ENCODE assay signal across 11 cellular contexts in genomic region chr4:2280531-2281300, GRCh38. TPM values are rescaled to one million over a fixed set of nuclear protein-coding genes. Genes with fewer than 3 reads are reported as not detected.
DNase-seq lines count a peak whose midpoint lies in the region; ATAC-seq and TF ChIP-seq lines count a peak whose summit lies in the region.
"Had no signal": no experiment of that assay in that cellular context is flagged by ENCODE, and none has a peak within 500 bp of the region (broad histone marks: within the 10 kb centered on the region; RNA-seq: fewer than 3 reads in every experiment).

No MANE protein-coding gene starts in this region.

- no CpG with 5 or more reads among the region's 13 CpGs for WGBS in mesendoderm (ENCODE audit: extremely low coverage, insufficient coverage, low lambda C conversion rate)

- H3K79me1 ChIP-seq in mesendoderm (ENCODE audit: low read length), result no peaks in the 10 kb centered on the region

- H3K4me3 ChIP-seq in mesendoderm (ENCODE audit: low read length) (no peak overlapping the region), tibial artery (no peak overlapping the region)
- H3K4me3 ChIP-seq: cardiac muscle cell, thoracic aorta had no signal

- H3K9ac ChIP-seq in mesendoderm (ENCODE audit: low read length), result no peak overlapping the region

- peak overlapping the region; percentile 44 for H3K4me3 Mint-ChIP-seq in activated T-helper 17 cell treated with anti-CD3 and anti-CD28 coated beads, Interleukin-2, amount 50 U/mL, for 72 hours

- H3K4me1 ChIP-seq in mesendoderm (ENCODE audit: control insufficient read depth, low read depth, low read length) (no peaks in the 10 kb centered on the region), tibial artery (no peaks in the 10 kb centered on the region)

- no peaks in the 10 kb centered on the region for H3K79me2 ChIP-seq in mesendoderm (ENCODE audit: control insufficient read depth, insufficient read depth, low read length)

- H3K9me3 Mint-ChIP-seq in activated T-helper 17 cell treated with anti-CD3 and anti-CD28 coated beads, Interleukin-2, amount 50 U/mL, for 72 hours, result no peaks in the 10 kb centered on the region

- no peak overlapping the region for H3K56ac ChIP-seq in mesendoderm (ENCODE audit: low read length)

- H3K18ac ChIP-seq in mesendoderm (ENCODE audit: low read length), result no peak overlapping the region

- no peak overlapping the region for H2AK5ac ChIP-seq in mesendoderm (ENCODE audit: low read length)

- peak; percentile 1 for DNase-seq in CD1c-positive myeloid dendritic cell (ENCODE audit: extremely low spot score)
- peak; percentile 15 for DNase-seq in EH (ENCODE audit: low read depth)
- peak; percentile 19 for DNase-seq in midbrain (lab: John Stamatoyannopoulos, UW)
- no peak for DNase-seq in cerebellar nuclear complex (lab: John Stamatoyannopoulos, UW)
- no peak for DNase-seq in mesendoderm
- no peak for DNase-seq in tibial artery

- peaks cover 30% of the 10 kb centered on the region for H3K4me1 Mint-ChIP-seq in activated T-helper 17 cell treated with anti-CD3 and anti-CD28 coated beads, Interleukin-2, amount 50 U/mL, for 72 hours

- H3K27me3 ChIP-seq in mesendoderm (ENCODE audit: insufficient read depth, low read length, poor library complexity) (no peaks in the 10 kb centered on the region), tibial artery (no peaks in the 10 kb centered on the region)
- H3K27me3 ChIP-seq: cardiac muscle cell had no signal

- no peak overlapping the region for H4K8ac ChIP-seq in mesendoderm (ENCODE audit: low read depth, low read length)

- no peak overlapping the region for H3K4ac ChIP-seq in mesendoderm (ENCODE audit: low read depth, low read length)

- no peak overlapping the region for H2BK5ac ChIP-seq in mesendoderm (ENCODE audit: low read length)

- H3K4me2 ChIP-seq in mesendoderm (ENCODE audit: low read length), result no peak overlapping the region

- no peaks in the 10 kb centered on the region for H3K36me3 Mint-ChIP-seq in activated T-helper 17 cell treated with anti-CD3 and anti-CD28 coated beads, Interleukin-2, amount 50 U/mL, for 72 hours (ENCODE audit: low read depth)

- H3K27ac Mint-ChIP-seq in activated T-helper 17 cell treated with anti-CD3 and anti-CD28 coated beads, Interleukin-2, amount 50 U/mL, for 72 hours, result peak overlapping the region; percentile 60

- TF ChIP-seq CTCF in tibial artery (IDR thresholded peaks at IDR 0.05), result no peak

- no peak overlapping the region for H2BK120ac ChIP-seq in mesendoderm (ENCODE audit: low read depth, low read length)

- H3K27me3 Mint-ChIP-seq in activated T-helper 17 cell treated with anti-CD3 and anti-CD28 coated beads, Interleukin-2, amount 50 U/mL, for 72 hours, result no peaks in the 10 kb centered on the region

- ATAC-seq in activated T-helper 17 cell treated with anti-CD3 and anti-CD28 coated beads, Interleukin-2, amount 50 U/mL, for 72 hours (replicated peaks), result no peak
- no peak for ATAC-seq in HG03108 (IDR thresholded peaks at IDR 0.05; ENCODE audit: unreplicated experiment)
- ATAC-seq: Panc1 had no signal

- no peak overlapping the region for H3K27ac ChIP-seq in mesendoderm (ENCODE audit: low read depth, low read length)
- H3K27ac ChIP-seq in tibial artery, result no peak overlapping the region
- H3K27ac ChIP-seq: cardiac muscle cell, thoracic aorta had no signal

- H3K9me3 ChIP-seq in tibial artery, result no peaks in the 10 kb centered on the region
- H3K9me3 ChIP-seq: thoracic aorta had no signal

- H2BK15ac ChIP-seq in mesendoderm (replicated peaks; ENCODE audit: low read depth), result no peak overlapping the region

- H3K36me3 ChIP-seq in mesendoderm (ENCODE audit: control insufficient read depth, insufficient read depth, low read length) (no peaks in the 10 kb centered on the region), tibial artery (no peaks in the 10 kb centered on the region)
- H3K36me3 ChIP-seq: cardiac muscle cell, thoracic aorta had no signal

- no peak overlapping the region for H3K23ac ChIP-seq in mesendoderm (ENCODE audit: low read length)

- intact Hi-C loops in tibial artery (cut with DNase I; ENCODE audit: low total_unique reads), result no loop called here

- H4K5ac ChIP-seq in mesendoderm (ENCODE audit: low read length), result no peak overlapping the region

RNA-seq across cellular contexts. Expression of gene MXD4, which starts 18.8 kb away (rescaled TPM):
- total RNA-seq in activated T-helper 17 cell treated with anti-CD3 and anti-CD28 coated beads, Interleukin-2, amount 50 U/mL, for 72 hours, result 1 to 10 TPM; 6.1 to 7.7 TPM
- 10.1 TPM for polyA plus RNA-seq in mesendoderm (2013, experiment 1 of 2)
- 10.8 TPM for polyA plus RNA-seq in mesendoderm (2013, experiment 2 of 2)

RNA-seq across cellular contexts. Expression of gene HAUS3, which starts 38.8 kb away (rescaled TPM):
- total RNA-seq in activated T-helper 17 cell treated with anti-CD3 and anti-CD28 coated beads, Interleukin-2, amount 50 U/mL, for 72 hours, result 10 to 100 TPM; 27.1 to 28.0 TPM
- polyA plus RNA-seq in mesendoderm (2013, experiment 1 of 2), result 15.8 TPM
- polyA plus RNA-seq in mesendoderm (2013, experiment 2 of 2), result 15.6 TPM

RNA-seq across cellular contexts. Expression of gene POLN, which starts 38.8 kb away (rescaled TPM):
- 1 to 10 TPM; 7.8 to 8.0 TPM for total RNA-seq in activated T-helper 17 cell treated with anti-CD3 and anti-CD28 coated beads, Interleukin-2, amount 50 U/mL, for 72 hours
- 1.3 TPM for polyA plus RNA-seq in mesendoderm (2013, experiment 1 of 2)
- polyA plus RNA-seq in mesendoderm (2013, experiment 2 of 2), result 1.3 TPM

Comparison
In these comparisons a context has a peak if more than half of its experiments do, and no peak if none do; other contexts are left out.
1. DNase-seq: peak in CD1c-positive myeloid dendritic cell (single experiment), EH (single experiment) and midbrain (single experiment); none in cerebellar nuclear complex (0 of 2), mesendoderm (single experiment) and tibial artery (0 of 2).